ENCODE assay signal across 20 cellular contexts in genomic region chr2:101779652-101780051, GRCh38.
DNase-seq lines count a peak whose midpoint lies in the region; ATAC-seq lines count a peak whose summit lies in the region.
"Had no signal": no experiment of that assay in that cellular context is flagged by ENCODE, and none has a peak within 500 bp of the region (broad histone marks: within the 10 kb centered on the region; RNA-seq: fewer than 3 reads in every experiment).

No MANE protein-coding gene starts in this region.

- peaks cover 83% of the 10 kb centered on the region for H3K4me1 Mint-ChIP-seq in activated T-cell treated with anti-CD3 and anti-CD28 coated beads, Interleukin-2, amount 50 U/mL, for 4 hours (ENCODE audit: low read depth)
- peaks cover 65% of the 10 kb centered on the region for H3K4me1 Mint-ChIP-seq in activated T-helper 1 cell treated with anti-CD3 and anti-CD28 coated beads, Interleukin-12 subunit alpha, Interleukin-12 subunit beta, Interleukin-2, Interleukin-4 antibody, amounts not matched to agents 30 ng/mL and 10 ng/mL and 1 ng/mL, durations not matched to agents 14 hours and 24 hours and 36 hours (ENCODE audit: low read depth)
- H3K4me1 Mint-ChIP-seq in stimulated activated effector memory CD8-positive, alpha-beta T cell treated with anti-CD3 and anti-CD28 coated beads, Interleukin-12 subunit alpha, Interleukin-12 subunit beta, amount 100 ng/mL, for 72 hours, result peaks cover 77% of the 10 kb centered on the region

- no peak for DNase-seq in activated T-cell treated with anti-CD3 and anti-CD28 coated beads, Interleukin-2, amount 50 U/mL, for 4 hours
- DNase-seq in activated T-cell treated with anti-CD3 and anti-CD28 coated beads for 4 hours (no peak), hypothalamus (lab: John Stamatoyannopoulos, UW) (no peak), NCI-H2107 (lab: John Stamatoyannopoulos, UW) (no peak)
- DNase-seq in activated T-helper 1 cell treated with anti-CD3 and anti-CD28 coated beads, Interleukin-12 subunit alpha, Interleukin-12 subunit beta, Interleukin-2, Interleukin-4 antibody, amounts not matched to agents 30 ng/mL and 10 ng/mL and 1 ng/mL, durations not matched to agents 14 hours and 24 hours and 36 hours (ENCODE audit: low spot score), result no peak
- no peak for DNase-seq in stimulated activated effector memory CD8-positive, alpha-beta T cell treated with anti-CD3 and anti-CD28 coated beads, Interleukin-12 subunit alpha, Interleukin-12 subunit beta, amount 100 ng/mL, for 72 hours (ENCODE audit: low spot score in 2 of 2)
- no peak for DNase-seq in stimulated activated naive CD4-positive, alpha-beta T cell treated with Interleukin-2 at 50 U/mL for 16 hours (lab: John Stamatoyannopoulos, UW)
- DNase-seq: activated CD4-positive, alpha-beta T cell treated with anti-CD3 and anti-CD28 coated beads, Interleukin-2, amount 50 U/mL, for 1 hour; C1 segment of cervical spinal cord; hippocampal formation; MG63; NCI-H146; NCI-H2171 treated with DMSO at 0.1 percent for 48 hours; occipital lobe; OCI-M1; Right ventricle myocardium superior; spleen; stimulated activated CD4-positive, alpha-beta T cell treated with anti-CD3 and anti-CD28 coated beads, Interleukin-4, amount 100 ng/mL, for 24 hours; uterus had no signal

- no peak overlapping the region for H3K4me3 Mint-ChIP-seq in activated T-cell treated with anti-CD3 and anti-CD28 coated beads, Interleukin-2, amount 50 U/mL, for 4 hours
- H3K4me3 Mint-ChIP-seq in activated T-helper 1 cell treated with anti-CD3 and anti-CD28 coated beads, Interleukin-12 subunit alpha, Interleukin-12 subunit beta, Interleukin-2, Interleukin-4 antibody, amounts not matched to agents 30 ng/mL and 10 ng/mL and 1 ng/mL, durations not matched to agents 14 hours and 24 hours and 36 hours, result no peak overlapping the region
- H3K4me3 Mint-ChIP-seq in stimulated activated effector memory CD8-positive, alpha-beta T cell treated with anti-CD3 and anti-CD28 coated beads, Interleukin-12 subunit alpha, Interleukin-12 subunit beta, amount 100 ng/mL, for 72 hours, result no peak overlapping the region

- peaks cover 8% of the 10 kb centered on the region for H3K36me3 Mint-ChIP-seq in activated T-cell treated with anti-CD3 and anti-CD28 coated beads, Interleukin-2, amount 50 U/mL, for 4 hours (ENCODE audit: insufficient read depth)
- H3K36me3 Mint-ChIP-seq in activated T-helper 1 cell treated with anti-CD3 and anti-CD28 coated beads, Interleukin-12 subunit alpha, Interleukin-12 subunit beta, Interleukin-2, Interleukin-4 antibody, amounts not matched to agents 30 ng/mL and 10 ng/mL and 1 ng/mL, durations not matched to agents 14 hours and 24 hours and 36 hours (ENCODE audit: low read depth), result peaks cover 10% of the 10 kb centered on the region
- H3K36me3 Mint-ChIP-seq in stimulated activated effector memory CD8-positive, alpha-beta T cell treated with anti-CD3 and anti-CD28 coated beads, Interleukin-12 subunit alpha, Interleukin-12 subunit beta, amount 100 ng/mL, for 72 hours, result no peaks in the 10 kb centered on the region

- H3K27me3 Mint-ChIP-seq in activated T-cell treated with anti-CD3 and anti-CD28 coated beads, Interleukin-2, amount 50 U/mL, for 4 hours (ENCODE audit: low read depth), result no peaks in the 10 kb centered on the region
- H3K27me3 Mint-ChIP-seq in activated T-helper 1 cell treated with anti-CD3 and anti-CD28 coated beads, Interleukin-12 subunit alpha, Interleukin-12 subunit beta, Interleukin-2, Interleukin-4 antibody, amounts not matched to agents 30 ng/mL and 10 ng/mL and 1 ng/mL, durations not matched to agents 14 hours and 24 hours and 36 hours (ENCODE audit: insufficient read depth), result no peaks in the 10 kb centered on the region

- peak overlapping the region; percentile 6 for H3K27ac Mint-ChIP-seq in activated T-helper 1 cell treated with anti-CD3 and anti-CD28 coated beads, Interleukin-12 subunit alpha, Interleukin-12 subunit beta, Interleukin-2, Interleukin-4 antibody, amounts not matched to agents 30 ng/mL and 10 ng/mL and 1 ng/mL, durations not matched to agents 14 hours and 24 hours and 36 hours
- no peak overlapping the region for H3K27ac Mint-ChIP-seq in stimulated activated effector memory CD8-positive, alpha-beta T cell treated with anti-CD3 and anti-CD28 coated beads, Interleukin-12 subunit alpha, Interleukin-12 subunit beta, amount 100 ng/mL, for 72 hours

- intact Hi-C loops in activated T-helper 1 cell treated with anti-CD3 and anti-CD28 coated beads, Interleukin-12 subunit alpha, Interleukin-12 subunit beta, Interleukin-2, Interleukin-4 antibody, amounts not matched to agents 30 ng/mL and 10 ng/mL and 1 ng/mL, durations not matched to agents 14 hours and 24 hours and 36 hours (cut with micrococcal nuclease), result no loop called here

- no peaks in the 10 kb centered on the region for H3K9me3 Mint-ChIP-seq in activated T-cell treated with anti-CD3 and anti-CD28 coated beads, Interleukin-2, amount 50 U/mL, for 4 hours
- no peaks in the 10 kb centered on the region for H3K9me3 Mint-ChIP-seq in activated T-helper 1 cell treated with anti-CD3 and anti-CD28 coated beads, Interleukin-12 subunit alpha, Interleukin-12 subunit beta, Interleukin-2, Interleukin-4 antibody, amounts not matched to agents 30 ng/mL and 10 ng/mL and 1 ng/mL, durations not matched to agents 14 hours and 24 hours and 36 hours
- H3K9me3 Mint-ChIP-seq in stimulated activated effector memory CD8-positive, alpha-beta T cell treated with anti-CD3 and anti-CD28 coated beads, Interleukin-12 subunit alpha, Interleukin-12 subunit beta, amount 100 ng/mL, for 72 hours, result no peaks in the 10 kb centered on the region

- peak; percentile 33 to 36 for ATAC-seq in activated T-cell treated with anti-CD3 and anti-CD28 coated beads, Interleukin-2, amount 50 U/mL, for 4 hours
- peak; percentile 49 for ATAC-seq in HG02938 (IDR thresholded peaks at IDR 0.05; ENCODE audit: unreplicated experiment)
- peak; percentile 36 for ATAC-seq in stimulated activated effector memory CD8-positive, alpha-beta T cell treated with anti-CD3 and anti-CD28 coated beads, Interleukin-12 subunit alpha, Interleukin-12 subunit beta, amount 100 ng/mL, for 72 hours
